In genomic region chrX:19744231-19744630, GRCh38 we compare ENCODE assay signal across 1 cellular context.
A peak's percentile ranks its signal among the peaks of the same experiment; 100 is the strongest.
TF ChIP-seq lines count a peak whose summit lies in the region.

No MANE protein-coding gene starts in this region.

TF ChIP-seq in HepG2, 621 proteins besides CTCF, POLR2A, EP300 and RAD21:
- TF ChIP-seq ARNT2 (CRISPR knock-in tag; IDR thresholded peaks at IDR 0.05; ENCODE audit: low read depth), result no peak
- TF ChIP-seq SOX6 (IDR thresholded peaks at IDR 0.05), result no peak
- peak; percentile 49; the same call in 1 of the 2 replicates for TF ChIP-seq SOX6 (CRISPR knock-in tag; IDR thresholded peaks at IDR 0.05)
- peak; percentile 57; the same call in 1 of the 2 replicates for TF ChIP-seq ZNF281 (CRISPR knock-in tag; IDR thresholded peaks at IDR 0.05; ENCODE audit: borderline replicate concordance)
- TF ChIP-seq NR2F6 (IDR thresholded peaks at IDR 0.05), result peak; percentile 51; the same call in 1 of the 2 replicates
- no peak; the same call in 1 of the 2 replicates for TF ChIP-seq NR2F6 (CRISPR knock-in tag; IDR thresholded peaks at IDR 0.05)
- TF ChIP-seq, protein P1, sequence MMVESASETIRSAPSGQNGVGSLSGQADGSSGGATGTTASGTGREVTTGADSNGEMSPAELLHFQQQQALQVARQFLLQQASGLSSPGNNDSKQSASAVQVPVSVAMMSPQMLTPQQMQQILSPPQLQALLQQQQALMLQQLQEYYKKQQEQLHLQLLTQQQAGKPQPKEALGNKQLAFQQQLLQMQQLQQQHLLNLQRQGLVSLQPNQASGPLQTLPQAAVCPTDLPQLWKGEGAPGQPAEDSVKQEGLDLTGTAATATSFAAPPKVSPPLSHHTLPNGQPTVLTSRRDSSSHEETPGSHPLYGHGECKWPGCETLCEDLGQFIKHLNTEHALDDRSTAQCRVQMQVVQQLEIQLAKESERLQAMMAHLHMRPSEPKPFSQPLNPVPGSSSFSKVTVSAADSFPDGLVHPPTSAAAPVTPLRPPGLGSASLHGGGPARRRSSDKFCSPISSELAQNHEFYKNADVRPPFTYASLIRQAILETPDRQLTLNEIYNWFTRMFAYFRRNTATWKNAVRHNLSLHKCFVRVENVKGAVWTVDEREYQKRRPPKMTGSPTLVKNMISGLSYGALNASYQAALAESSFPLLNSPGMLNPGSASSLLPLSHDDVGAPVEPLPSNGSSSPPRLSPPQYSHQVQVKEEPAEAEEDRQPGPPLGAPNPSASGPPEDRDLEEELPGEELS (CRISPR knock-in tag; IDR thresholded peaks at IDR 0.05), result peak; percentile 48; the same call in 1 of the 2 replicates
- peak; percentile 54; the same call in 1 of the 2 replicates for TF ChIP-seq SALL1 (CRISPR knock-in tag; IDR thresholded peaks at IDR 0.05)
- no peak for TF ChIP-seq ZNF337 (CRISPR knock-in tag; IDR thresholded peaks at IDR 0.05; ENCODE audit: borderline replicate concordance, low read depth)
- no peak for TF ChIP-seq JDP2 (CRISPR knock-in tag; IDR thresholded peaks at IDR 0.05; ENCODE audit: borderline replicate concordance)
- TF ChIP-seq SOX13 (IDR thresholded peaks at IDR 0.05), result no peak
- TF ChIP-seq SOX13 (CRISPR knock-in tag; conservative IDR thresholded peaks at IDR 0.05 in 1 of 2, IDR thresholded peaks at IDR 0.05 in 1 of 2), result peak in 1 of 2 experiments; percentile 36; a peak in 1 of 4 replicates
